Comparison of ENCODE assay signal across 8 cellular contexts in genomic region chr19:18701250-18701608, GRCh38. TPM values are rescaled to one million over a fixed set of nuclear protein-coding genes. Genes with fewer than 3 reads are reported as not detected.
DNase-seq lines count a peak whose midpoint lies in the region; ATAC-seq, FAIRE-seq and TF ChIP-seq lines count a peak whose summit lies in the region.

No MANE protein-coding gene starts in this region.

- no peaks in the 10 kb centered on the region for H3K9me3 ChIP-seq in effector memory CD4-positive, alpha-beta T cell (ENCODE audit: control insufficient read depth, low read length)
- no peaks in the 10 kb centered on the region for H3K9me3 ChIP-seq in Caco-2

- peak overlapping the region; percentile 62; the same call in 1 of the 2 replicates for H2AFZ ChIP-seq in KMS-11 (ENCODE audit: low read depth)

- CTCF ChIA-PET in activated CD8-positive, alpha-beta memory T cell treated with anti-CD3 and anti-CD28 coated beads, Interleukin-2, amount 10 ng/mL, durations not matched to agents 7 days and 5 days (lab: Charles Lee): interaction anchor here (0.7 kb wide), 1 partner anchor 14 kb away, joined by 3 read pairs; no protein-coding TSS in a partner anchor
- CTCF ChIA-PET in Caco-2 (lab: Charles Lee): no interaction called here

- H3K27me3 Mint-ChIP-seq in activated CD8-positive, alpha-beta memory T cell treated with anti-CD3 and anti-CD28 coated beads, Interleukin-2, amount 10 ng/mL, durations not matched to agents 7 days and 5 days: no peaks in the 10 kb centered on the region
- no peaks in the 10 kb centered on the region for H3K27me3 Mint-ChIP-seq in Caco-2 (ENCODE audit: insufficient read depth, unreplicated experiment)

- H3K4me3 ChIP-seq in KMS-11 (IDR thresholded peaks at IDR 0.05; ENCODE audit: insufficient read depth, low read depth, low read length): no peak overlapping the region
- peak overlapping the region; percentile 70 for H3K4me3 ChIP-seq in effector memory CD4-positive, alpha-beta T cell (ENCODE audit: insufficient read depth, low read depth, low read length, poor library complexity, severe bottlenecking)
- peak overlapping the region; percentile 35 for H3K4me3 ChIP-seq in skeletal muscle cell (ENCODE audit: low read depth, low read length)
- H3K4me3 ChIP-seq in Caco-2 (ENCODE audit: low read depth, low read length): no peak overlapping the region

- ATAC-seq in activated CD8-positive, alpha-beta memory T cell treated with anti-CD3 and anti-CD28 coated beads, Interleukin-2, amount 10 ng/mL, durations not matched to agents 7 days and 5 days: peak; percentile 20

- H3K4me2 ChIP-seq in KMS-11: peak overlapping the region; percentile 91

- no peaks in the 10 kb centered on the region for H4K20me1 ChIP-seq in KMS-11 (ENCODE audit: insufficient read depth)

- H3K27me3 ChIP-seq in KMS-11 (ENCODE audit: insufficient read depth, low read depth) (no peaks in the 10 kb centered on the region), Caco-2 (replicated peaks; ENCODE audit: control insufficient read depth, insufficient read depth, low read length) (no peaks in the 10 kb centered on the region)
- H3K27me3 ChIP-seq in effector memory CD4-positive, alpha-beta T cell (replicated peaks; ENCODE audit: control insufficient read depth, insufficient read depth, low read length, poor library complexity, severe bottlenecking): no peaks in the 10 kb centered on the region

- FAIRE-seq in GM12892 (lab: Jason Lieb, UNC): no peak

- peaks cover under 1% of the 10 kb centered on the region; the same call in 1 of the 2 replicates for H3K79me2 ChIP-seq in KMS-11 (ENCODE audit: insufficient read depth, low read depth)

- peaks cover 26% of the 10 kb centered on the region for H3K4me1 Mint-ChIP-seq in activated CD8-positive, alpha-beta memory T cell treated with anti-CD3 and anti-CD28 coated beads, Interleukin-2, amount 10 ng/mL, durations not matched to agents 7 days and 5 days
- no peaks in the 10 kb centered on the region for H3K4me1 Mint-ChIP-seq in Caco-2 (ENCODE audit: low read depth, unreplicated experiment)

- intact Hi-C loops in Caco-2 (cut with micrococcal nuclease; ENCODE audit: unreplicated experiment): no loop called here

- peaks cover 33% of the 10 kb centered on the region for H3K4me1 ChIP-seq in KMS-11 (ENCODE audit: low read depth, poor library complexity, severe bottlenecking)
- H3K4me1 ChIP-seq in effector memory CD4-positive, alpha-beta T cell (ENCODE audit: control insufficient read depth, insufficient read depth, low read length, poor library complexity, severe bottlenecking): peaks cover 32% of the 10 kb centered on the region
- H3K4me1 ChIP-seq in Caco-2: no peaks in the 10 kb centered on the region

- H3K9me3 Mint-ChIP-seq in activated CD8-positive, alpha-beta memory T cell treated with anti-CD3 and anti-CD28 coated beads, Interleukin-2, amount 10 ng/mL, durations not matched to agents 7 days and 5 days (ENCODE audit: low read depth): no peaks in the 10 kb centered on the region
- no peaks in the 10 kb centered on the region for H3K9me3 Mint-ChIP-seq in Caco-2 (ENCODE audit: unreplicated experiment)

- peak overlapping the region; percentile 83 for H3K27ac Mint-ChIP-seq in activated CD8-positive, alpha-beta memory T cell treated with anti-CD3 and anti-CD28 coated beads, Interleukin-2, amount 10 ng/mL, durations not matched to agents 7 days and 5 days
- no peak overlapping the region for H3K27ac Mint-ChIP-seq in Caco-2 (ENCODE audit: unreplicated experiment)

- peak overlapping the region; percentile 78 for H3K4me3 Mint-ChIP-seq in activated CD8-positive, alpha-beta memory T cell treated with anti-CD3 and anti-CD28 coated beads, Interleukin-2, amount 10 ng/mL, durations not matched to agents 7 days and 5 days
- H3K4me3 Mint-ChIP-seq in Caco-2 (ENCODE audit: unreplicated experiment): no peak overlapping the region

- H3K27ac ChIP-seq in KMS-11: peak overlapping the region; percentile 58; the same call in 1 of the 2 replicates
- peak overlapping the region; percentile 66 for H3K27ac ChIP-seq in effector memory CD4-positive, alpha-beta T cell (ENCODE audit: insufficient read depth, low read length, poor library complexity, severe bottlenecking)

- POLR2A ChIA-PET in Caco-2 (lab: Charles Lee): no interaction called here

- TF ChIP-seq POLR2A in GM12892 (IDR thresholded peaks at IDR 0.05; ENCODE audit: low read depth, low read length): no peak

- no peak for TF ChIP-seq CTCF in KMS-11 (conservative IDR thresholded peaks at IDR 0.05; ENCODE audit: low read depth, low read length)
- TF ChIP-seq CTCF in Caco-2 (IDR thresholded peaks at IDR 0.05; ENCODE audit: insufficient read depth in 1 of 2, low read depth in 1 of 2, low read length in 1 of 2, severe bottlenecking in 1 of 2, unreplicated experiment in 1 of 2): no peak

- H3K36me3 ChIP-seq in KMS-11 (ENCODE audit: insufficient read depth) (no peaks in the 10 kb centered on the region), Caco-2 (ENCODE audit: control insufficient read depth, insufficient read depth, low read length) (no peaks in the 10 kb centered on the region)
- H3K36me3 ChIP-seq in effector memory CD4-positive, alpha-beta T cell (ENCODE audit: control insufficient read depth, insufficient read depth, low read length): no peaks in the 10 kb centered on the region

- no TSS peak for BruUV-seq in Caco-2 (replicated peaks; lab: Mats Ljungman, UMichigan)

- no peak overlapping the region for H3K9ac ChIP-seq in KMS-11

- no peak for DNase-seq in activated CD8-positive, alpha-beta memory T cell treated with anti-CD3 and anti-CD28 coated beads, Interleukin-2, amount 10 ng/mL, durations not matched to agents 7 days and 5 days
- DNase-seq in activated CD8-positive, alpha-beta memory T cell treated with anti-CD3 and anti-CD28 coated beads, Interleukin-2, amount 50 U/mL, for 4 hours: no peak
- DNase-seq in effector memory CD4-positive, alpha-beta T cell: no peak
- DNase-seq in skeletal muscle cell (ENCODE audit: low read depth) (no peak), GM12892 (ENCODE audit: insufficient read length) (no peak), NCI-H187 (lab: John Stamatoyannopoulos, UW) (no peak), Caco-2 (no peak)

- H3K36me3 Mint-ChIP-seq in activated CD8-positive, alpha-beta memory T cell treated with anti-CD3 and anti-CD28 coated beads, Interleukin-2, amount 10 ng/mL, durations not matched to agents 7 days and 5 days: no peaks in the 10 kb centered on the region
- peaks cover 5% of the 10 kb centered on the region for H3K36me3 Mint-ChIP-seq in Caco-2 (ENCODE audit: insufficient read depth, unreplicated experiment)

RNA-seq across cellular contexts. Expression of gene CRTC1, which starts 17.7 kb away (rescaled TPM):
- 1 to 10 TPM; 5.9 to 6.4 TPM for total RNA-seq in activated CD8-positive, alpha-beta memory T cell treated with anti-CD3 and anti-CD28 coated beads, Interleukin-2, amount 10 ng/mL, durations not matched to agents 7 days and 5 days
- polyA plus RNA-seq in GM12892 (2012; ENCODE audit: missing spikeins): 0.66 TPM
- 12.0 and 13.8 TPM in 2 replicates for total RNA-seq in Caco-2 (2022)

Comparison
In these comparisons a context has a peak if more than half of its experiments do, and no peak if none do; other contexts are left out.
1. H3K4me3 ChIP-seq: peak in effector memory CD4-positive, alpha-beta T cell (single experiment) and skeletal muscle cell (single experiment); none in KMS-11 (single experiment) and Caco-2 (single experiment).